ENCODE assay signal across 1 cellular context in the genomic region with DNA sequence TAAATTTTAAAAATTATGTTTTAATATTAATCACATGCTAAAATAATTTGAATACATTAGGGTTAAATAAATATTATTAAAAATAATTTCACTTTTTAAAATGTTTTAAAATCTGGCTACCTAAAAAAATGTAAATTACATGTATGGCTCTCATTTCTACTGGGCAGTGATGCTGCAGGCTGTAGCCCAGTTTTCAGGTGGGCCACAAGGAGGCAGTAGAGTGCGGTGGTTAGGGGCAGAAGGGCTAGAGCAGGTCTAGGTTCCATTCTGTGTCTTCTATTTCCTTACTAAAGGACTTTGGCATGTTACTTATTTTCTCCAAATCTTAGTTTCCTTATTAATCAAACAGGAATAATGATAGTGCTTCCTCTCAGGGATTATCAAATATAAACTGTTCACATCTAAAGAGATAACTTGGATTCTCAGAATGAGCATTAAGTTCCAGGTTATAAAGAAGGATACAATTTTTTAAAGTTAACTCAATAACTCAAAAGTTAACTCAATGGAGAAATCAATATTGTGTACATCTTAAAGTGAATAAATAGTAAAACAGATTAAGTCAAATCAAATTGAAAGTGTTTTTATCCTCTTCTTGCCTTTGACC.
A peak's percentile ranks its signal among the peaks of the same experiment; 100 is the strongest.
TF ChIP-seq lines count a peak whose summit lies in the region.

No MANE protein-coding gene starts in this region.

TF ChIP-seq in HepG2, 621 proteins besides CTCF, POLR2A, EP300 and RAD21:
- TF ChIP-seq, protein P1, sequence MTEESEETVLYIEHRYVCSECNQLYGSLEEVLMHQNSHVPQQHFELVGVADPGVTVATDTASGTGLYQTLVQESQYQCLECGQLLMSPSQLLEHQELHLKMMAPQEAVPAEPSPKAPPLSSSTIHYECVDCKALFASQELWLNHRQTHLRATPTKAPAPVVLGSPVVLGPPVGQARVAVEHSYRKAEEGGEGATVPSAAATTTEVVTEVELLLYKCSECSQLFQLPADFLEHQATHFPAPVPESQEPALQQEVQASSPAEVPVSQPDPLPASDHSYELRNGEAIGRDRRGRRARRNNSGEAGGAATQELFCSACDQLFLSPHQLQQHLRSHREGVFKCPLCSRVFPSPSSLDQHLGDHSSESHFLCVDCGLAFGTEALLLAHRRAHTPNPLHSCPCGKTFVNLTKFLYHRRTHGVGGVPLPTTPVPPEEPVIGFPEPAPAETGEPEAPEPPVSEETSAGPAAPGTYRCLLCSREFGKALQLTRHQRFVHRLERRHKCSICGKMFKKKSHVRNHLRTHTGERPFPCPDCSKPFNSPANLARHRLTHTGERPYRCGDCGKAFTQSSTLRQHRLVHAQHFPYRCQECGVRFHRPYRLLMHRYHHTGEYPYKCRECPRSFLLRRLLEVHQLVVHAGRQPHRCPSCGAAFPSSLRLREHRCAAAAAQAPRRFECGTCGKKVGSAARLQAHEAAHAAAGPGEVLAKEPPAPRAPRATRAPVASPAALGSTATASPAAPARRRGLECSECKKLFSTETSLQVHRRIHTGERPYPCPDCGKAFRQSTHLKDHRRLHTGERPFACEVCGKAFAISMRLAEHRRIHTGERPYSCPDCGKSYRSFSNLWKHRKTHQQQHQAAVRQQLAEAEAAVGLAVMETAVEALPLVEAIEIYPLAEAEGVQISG (CRISPR knock-in tag; IDR thresholded peaks at IDR 0.05): 0 out of 2 replicates have a peak, but pooled peaks have one; percentile 14
- peak; percentile 91 for TF ChIP-seq SMC3 (IDR thresholded peaks at IDR 0.05; ENCODE audit: low read length)
- TF ChIP-seq STAG1 (CRISPR knock-in tag; IDR thresholded peaks at IDR 0.05): peak; percentile 81
- TF ChIP-seq, protein P2, sequence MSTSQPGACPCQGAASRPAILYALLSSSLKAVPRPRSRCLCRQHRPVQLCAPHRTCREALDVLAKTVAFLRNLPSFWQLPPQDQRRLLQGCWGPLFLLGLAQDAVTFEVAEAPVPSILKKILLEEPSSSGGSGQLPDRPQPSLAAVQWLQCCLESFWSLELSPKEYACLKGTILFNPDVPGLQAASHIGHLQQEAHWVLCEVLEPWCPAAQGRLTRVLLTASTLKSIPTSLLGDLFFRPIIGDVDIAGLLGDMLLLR (CRISPR knock-in tag; IDR thresholded peaks at IDR 0.05): no peak
